ENCODE assay signal across 15 cellular contexts in genomic region chr3:123660276-123660675, GRCh38.
DNase-seq lines count a peak whose midpoint lies in the region; ATAC-seq, FAIRE-seq and TF ChIP-seq lines count a peak whose summit lies in the region.
"Had no signal": no experiment of that assay in that cellular context is flagged by ENCODE, and none has a peak within 500 bp of the region (broad histone marks: within the 10 kb centered on the region; RNA-seq: fewer than 3 reads in every experiment).

No MANE protein-coding gene starts in this region.

- H3K27ac ChIP-seq in VCaP (peak overlapping the region; percentile 71), dorsolateral prefrontal cortex (peak overlapping the region in 55 of 59 donors; percentile 2 to 90 (median 71)), mucosa of rectum (ENCODE audit: low read depth in 2 of 2, low read length in 2 of 2) (peak overlapping the region; percentile 42 to 56), thoracic aorta (peak overlapping the region; percentile 91 to 98), pancreas (no peak overlapping the region)

- H3K36me3 Mint-ChIP-seq in nephron progenitor cell (ENCODE audit: low read depth), result peaks cover 19% of the 10 kb centered on the region

- peaks cover 3% of the 10 kb centered on the region for H3K9me3 Mint-ChIP-seq in nephron progenitor cell

- no peaks in the 10 kb centered on the region for H3K27me3 Mint-ChIP-seq in nephron progenitor cell (ENCODE audit: low read depth, poor library complexity)

- H3K4me1 Mint-ChIP-seq in nephron progenitor cell, result peaks cover 43% of the 10 kb centered on the region

- no peak for FAIRE-seq in pancreas (lab: Jason Lieb, UNC)
- FAIRE-seq: frontal cortex, TTC549 had no signal

- no peaks in the 10 kb centered on the region for H3K9me3 ChIP-seq in mucosa of rectum (ENCODE audit: control insufficient read depth in 2 of 2, low read length in 2 of 2)
- no peaks in the 10 kb centered on the region for H3K9me3 ChIP-seq in thoracic aorta
- H3K9me3 ChIP-seq in pancreas, result no peaks in the 10 kb centered on the region

- WGBS in pancreas, 2 donors, result 58 to 62% methylated on average over 2 of the region's 2 CpGs

- H3K4me3 ChIP-seq in dorsolateral prefrontal cortex (peak overlapping the region in 1 of 59 donors; percentile 9), mucosa of rectum (ENCODE audit: low read length in 2 of 2) (no peak overlapping the region), thoracic aorta (peak overlapping the region; percentile 17), pancreas (no peak overlapping the region)
- H3K4me3 ChIP-seq: HAP-1 had no signal

- no peak overlapping the region for H3K9ac ChIP-seq in mucosa of rectum (ENCODE audit: low read depth in 1 of 2, low read length in 2 of 2)

- TF ChIP-seq CTCF in VCaP (conservative IDR thresholded peaks at IDR 0.05), result no peak
- no peak for TF ChIP-seq CTCF in dorsolateral prefrontal cortex (IDR thresholded peaks at IDR 0.05 in 54 of 56, conservative IDR thresholded peaks at IDR 0.05 in 2 of 56; ENCODE audit: low read depth in 1 of 56, partially characterized antibody in 56 of 56)
- no peak for TF ChIP-seq CTCF in thoracic aorta (IDR thresholded peaks at IDR 0.05)
- TF ChIP-seq CTCF in pancreas (IDR thresholded peaks at IDR 0.05), result no peak
- no peak for TF ChIP-seq CTCF in nephron progenitor cell (IDR thresholded peaks at IDR 0.05)

- H3K36me3 ChIP-seq in mucosa of rectum (ENCODE audit: control insufficient read depth in 2 of 2, insufficient read depth in 2 of 2, low read length in 2 of 2) (peaks cover 7 to 17% of the 10 kb centered on the region in 2 donors), thoracic aorta (peaks cover 33% of the 10 kb centered on the region), pancreas (no peaks in the 10 kb centered on the region)

- no peak for ATAC-seq in thoracic aorta (ENCODE audit: insufficient number of reproducible peaks, low FRiP score, low read depth)
- no peak for ATAC-seq in pancreas
- ATAC-seq in GM19397 (IDR thresholded peaks at IDR 0.05; ENCODE audit: unreplicated experiment), result no peak

- intact Hi-C loops in dorsolateral prefrontal cortex (cut with DNase I) (no loop called here), pancreas (cut with DNase I) (no loop called here)

- DNase-seq in dorsolateral prefrontal cortex (no peak), thoracic aorta (ENCODE audit: low spot score) (no peak), pancreas (no peak), SHP77 (lab: John Stamatoyannopoulos, UW) (no peak), nephron progenitor cell (no peak)
- DNase-seq: activated CD4-positive, alpha-beta T cell treated with anti-CD3 and anti-CD28 coated beads, Interleukin-2, amount 50 U/mL, for 4 hours; effector CD4-positive, alpha-beta T cell; stimulated activated naive CD4-positive, alpha-beta T cell treated with Interleukin-2 at 50 U/mL for 16 hours had no signal

- H3K4me3 Mint-ChIP-seq in nephron progenitor cell, result no peak overlapping the region
- H3K4me3 Mint-ChIP-seq: activated T-helper 1 cell treated with anti-CD3 and anti-CD28 coated beads, Interleukin-12 subunit alpha, Interleukin-12 subunit beta, Interleukin-2, Interleukin-4 antibody, amounts not matched to agents 30 ng/mL and 10 ng/mL and 1 ng/mL, durations not matched to agents 14 hours and 24 hours and 36 hours had no signal

- H3K27me3 ChIP-seq in dorsolateral prefrontal cortex, result no peaks in the 10 kb centered on the region
- no peaks in the 10 kb centered on the region for H3K27me3 ChIP-seq in mucosa of rectum (ENCODE audit: control insufficient read depth in 2 of 2, insufficient read depth in 2 of 2, low read length in 2 of 2)
- no peaks in the 10 kb centered on the region for H3K27me3 ChIP-seq in thoracic aorta (replicated peaks; ENCODE audit: insufficient read depth)
- no peaks in the 10 kb centered on the region for H3K27me3 ChIP-seq in pancreas

- no peak overlapping the region for H3K27ac Mint-ChIP-seq in nephron progenitor cell
- H3K27ac Mint-ChIP-seq: activated T-helper 1 cell treated with anti-CD3 and anti-CD28 coated beads, Interleukin-12 subunit alpha, Interleukin-12 subunit beta, Interleukin-2, Interleukin-4 antibody, amounts not matched to agents 30 ng/mL and 10 ng/mL and 1 ng/mL, durations not matched to agents 14 hours and 24 hours and 36 hours had no signal

- peaks cover 40 to 43% of the 10 kb centered on the region in 2 donors for H3K4me1 ChIP-seq in mucosa of rectum (ENCODE audit: control insufficient read depth in 2 of 2, insufficient read depth in 2 of 2, low read length in 2 of 2)
- peaks cover 48 to 73% of the 10 kb centered on the region in 2 donors for H3K4me1 ChIP-seq in thoracic aorta (ENCODE audit: control insufficient read depth in 1 of 2, low read depth in 2 of 2)
- peaks cover 3 to 10% (median 8%) of the 10 kb centered on the region in 3 donors for H3K4me1 ChIP-seq in pancreas
- H3K4me1 ChIP-seq: HAP-1 had no signal

Comparison
In these comparisons a context has a peak if more than half of its experiments do, and no peak if none do; other contexts are left out.
1. H3K27ac ChIP-seq: peak in VCaP (single experiment), dorsolateral prefrontal cortex (55 of 59), mucosa of rectum (2 of 2) and thoracic aorta (2 of 2); none in pancreas (0 of 4).